Comparison of ENCODE assay signal across 18 cellular contexts in genomic region chr10:3152566-3152935, GRCh38.
"Had no signal": no experiment of that assay in that cellular context is flagged by ENCODE, and none has a peak within 500 bp of the region (broad histone marks: within the 10 kb centered on the region; RNA-seq: fewer than 3 reads in every experiment).

No MANE protein-coding gene starts in this region.

- H3K9me3 Mint-ChIP-seq: activated CD4-positive, alpha-beta T cell treated with anti-CD3 and anti-CD28 coated beads, Interleukin-2, amount 10 ng/mL, durations not matched to agents 7 days and 5 days; activated naive CD4-positive, alpha-beta T cell treated with anti-CD3 and anti-CD28 coated beads, Interleukin-2, amount 50 U/mL, for 72 hours; effector memory CD8-positive, alpha-beta T cell; immature natural killer cell; naive thymus-derived CD4-positive, alpha-beta T cell; neural progenitor cell; WTC11 had no signal

- H3K4me3 Mint-ChIP-seq: activated CD4-positive, alpha-beta T cell treated with anti-CD3 and anti-CD28 coated beads, Interleukin-2, amount 10 ng/mL, durations not matched to agents 7 days and 5 days; effector memory CD8-positive, alpha-beta T cell; immature natural killer cell; naive thymus-derived CD4-positive, alpha-beta T cell; neural progenitor cell; WTC11 had no signal

- ATAC-seq: effector memory CD8-positive, alpha-beta T cell; esophagus mucosa; left lobe of liver; naive thymus-derived CD4-positive, alpha-beta T cell; WTC11 had no signal

- DNase-seq: activated CD4-positive, alpha-beta T cell treated with anti-CD3 and anti-CD28 coated beads, Interleukin-2, amount 10 ng/mL, durations not matched to agents 7 days and 5 days; activated effector memory CD4-positive, alpha-beta T cell treated with Interleukin-2 at 50 U/mL for 16 hours; activated T-cell treated with anti-CD3 and anti-CD28 coated beads for 4 hours; amniotic stem cell; colonic mucosa; effector memory CD8-positive, alpha-beta T cell; foreskin melanocyte; immature natural killer cell; naive thymus-derived CD4-positive, alpha-beta T cell; retina; stimulated activated CD4-positive, alpha-beta T cell treated with anti-CD3 and anti-CD28 coated beads, Interleukin-4, amount 100 ng/mL, for 1 hour; stomach; T1000 had no signal

- H3K27ac Mint-ChIP-seq: activated CD4-positive, alpha-beta T cell treated with anti-CD3 and anti-CD28 coated beads, Interleukin-2, amount 10 ng/mL, durations not matched to agents 7 days and 5 days; immature natural killer cell; neural progenitor cell; WTC11 had no signal

- H3K27me3 Mint-ChIP-seq: activated CD4-positive, alpha-beta T cell treated with anti-CD3 and anti-CD28 coated beads, Interleukin-2, amount 10 ng/mL, durations not matched to agents 7 days and 5 days; effector memory CD8-positive, alpha-beta T cell; naive thymus-derived CD4-positive, alpha-beta T cell had no signal

- H3K4me1 Mint-ChIP-seq: neural progenitor cell, WTC11 had no signal
